1 cellular context compared by ENCODE assay signal in the genomic region with DNA sequence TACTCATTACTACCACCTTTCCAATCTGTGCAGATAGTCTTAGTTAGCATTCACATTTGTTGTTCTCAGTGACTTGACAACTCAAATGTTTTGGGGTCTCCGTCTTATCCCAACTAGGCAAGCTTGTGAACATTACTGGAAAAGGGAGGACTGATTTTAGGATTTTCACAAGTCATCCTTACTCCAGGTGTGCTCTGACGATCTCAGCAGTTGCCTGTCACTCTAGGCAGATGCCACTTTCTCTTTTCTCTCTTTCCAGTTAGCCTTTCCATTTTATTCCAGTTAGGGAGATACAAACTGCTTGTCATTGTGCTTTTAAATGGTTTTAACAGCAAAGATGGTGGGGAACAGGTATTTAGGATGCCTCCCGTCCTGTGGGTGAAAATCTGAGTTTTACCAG.
TF ChIP-seq lines count a peak whose summit lies in the region.

No MANE protein-coding gene starts in this region.

TF ChIP-seq in HCT116, 20 proteins besides CTCF, POLR2A, EP300 and RAD21:
- TF ChIP-seq EGR1 (IDR thresholded peaks at IDR 0.05; ENCODE audit: low read depth), result no peak
- no peak for TF ChIP-seq TCF7L2 (IDR thresholded peaks at IDR 0.05; ENCODE audit: borderline replicate concordance, extremely low read depth, insufficient read depth, insufficient read length)
- 0 out of 2 replicates have a peak, but pooled peaks have one; percentile 1 for TF ChIP-seq POLR2AphosphoS5 (IDR thresholded peaks at IDR 0.05; ENCODE audit: low read depth, low read length)
- no peak for TF ChIP-seq SIN3A (IDR thresholded peaks at IDR 0.05; ENCODE audit: low read depth)
- TF ChIP-seq, protein P1, sequence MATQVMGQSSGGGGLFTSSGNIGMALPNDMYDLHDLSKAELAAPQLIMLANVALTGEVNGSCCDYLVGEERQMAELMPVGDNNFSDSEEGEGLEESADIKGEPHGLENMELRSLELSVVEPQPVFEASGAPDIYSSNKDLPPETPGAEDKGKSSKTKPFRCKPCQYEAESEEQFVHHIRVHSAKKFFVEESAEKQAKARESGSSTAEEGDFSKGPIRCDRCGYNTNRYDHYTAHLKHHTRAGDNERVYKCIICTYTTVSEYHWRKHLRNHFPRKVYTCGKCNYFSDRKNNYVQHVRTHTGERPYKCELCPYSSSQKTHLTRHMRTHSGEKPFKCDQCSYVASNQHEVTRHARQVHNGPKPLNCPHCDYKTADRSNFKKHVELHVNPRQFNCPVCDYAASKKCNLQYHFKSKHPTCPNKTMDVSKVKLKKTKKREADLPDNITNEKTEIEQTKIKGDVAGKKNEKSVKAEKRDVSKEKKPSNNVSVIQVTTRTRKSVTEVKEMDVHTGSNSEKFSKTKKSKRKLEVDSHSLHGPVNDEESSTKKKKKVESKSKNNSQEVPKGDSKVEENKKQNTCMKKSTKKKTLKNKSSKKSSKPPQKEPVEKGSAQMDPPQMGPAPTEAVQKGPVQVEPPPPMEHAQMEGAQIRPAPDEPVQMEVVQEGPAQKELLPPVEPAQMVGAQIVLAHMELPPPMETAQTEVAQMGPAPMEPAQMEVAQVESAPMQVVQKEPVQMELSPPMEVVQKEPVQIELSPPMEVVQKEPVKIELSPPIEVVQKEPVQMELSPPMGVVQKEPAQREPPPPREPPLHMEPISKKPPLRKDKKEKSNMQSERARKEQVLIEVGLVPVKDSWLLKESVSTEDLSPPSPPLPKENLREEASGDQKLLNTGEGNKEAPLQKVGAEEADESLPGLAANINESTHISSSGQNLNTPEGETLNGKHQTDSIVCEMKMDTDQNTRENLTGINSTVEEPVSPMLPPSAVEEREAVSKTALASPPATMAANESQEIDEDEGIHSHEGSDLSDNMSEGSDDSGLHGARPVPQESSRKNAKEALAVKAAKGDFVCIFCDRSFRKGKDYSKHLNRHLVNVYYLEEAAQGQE (IDR thresholded peaks at IDR 0.05; ENCODE audit: low read depth), result no peak
- TF ChIP-seq SRF (IDR thresholded peaks at IDR 0.05; ENCODE audit: low read depth), result no peak
- TF ChIP-seq, protein P2, sequence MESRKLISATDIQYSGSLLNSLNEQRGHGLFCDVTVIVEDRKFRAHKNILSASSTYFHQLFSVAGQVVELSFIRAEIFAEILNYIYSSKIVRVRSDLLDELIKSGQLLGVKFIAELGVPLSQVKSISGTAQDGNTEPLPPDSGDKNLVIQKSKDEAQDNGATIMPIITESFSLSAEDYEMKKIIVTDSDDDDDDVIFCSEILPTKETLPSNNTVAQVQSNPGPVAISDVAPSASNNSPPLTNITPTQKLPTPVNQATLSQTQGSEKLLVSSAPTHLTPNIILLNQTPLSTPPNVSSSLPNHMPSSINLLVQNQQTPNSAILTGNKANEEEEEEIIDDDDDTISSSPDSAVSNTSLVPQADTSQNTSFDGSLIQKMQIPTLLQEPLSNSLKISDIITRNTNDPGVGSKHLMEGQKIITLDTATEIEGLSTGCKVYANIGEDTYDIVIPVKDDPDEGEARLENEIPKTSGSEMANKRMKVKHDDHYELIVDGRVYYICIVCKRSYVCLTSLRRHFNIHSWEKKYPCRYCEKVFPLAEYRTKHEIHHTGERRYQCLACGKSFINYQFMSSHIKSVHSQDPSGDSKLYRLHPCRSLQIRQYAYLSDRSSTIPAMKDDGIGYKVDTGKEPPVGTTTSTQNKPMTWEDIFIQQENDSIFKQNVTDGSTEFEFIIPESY (IDR thresholded peaks at IDR 0.05; ENCODE audit: extremely low read depth, insufficient replicate concordance, low read length), result no peak
